ENCODE assay signal across 10 cellular contexts in genomic region chr11:126700773-126701554, GRCh38.
DNase-seq lines count a peak whose midpoint lies in the region; ATAC-seq, FAIRE-seq and TF ChIP-seq lines count a peak whose summit lies in the region.
"Had no signal": no experiment of that assay in that cellular context is flagged by ENCODE, and none has a peak within 500 bp of the region (broad histone marks: within the 10 kb centered on the region; RNA-seq: fewer than 3 reads in every experiment).

No MANE protein-coding gene starts in this region.

- no peak overlapping the region for H3K4me3 ChIP-seq in thyroid gland (replicated peaks in 1 of 3)

- H3K36me3 Mint-ChIP-seq in activated CD4-positive, alpha-beta T cell treated with anti-CD3 and anti-CD28 coated beads, Interleukin-2, amount 10 ng/mL, durations not matched to agents 7 days and 5 days (ENCODE audit: low read depth), result no peaks in the 10 kb centered on the region
- H3K36me3 Mint-ChIP-seq in activated naive CD4-positive, alpha-beta T cell treated with anti-CD3 and anti-CD28 coated beads, Interleukin-2, amount 50 U/mL, for 72 hours, result no peaks in the 10 kb centered on the region

- DNase-seq in GM18507 (ENCODE audit: extremely low spot score, insufficient read length, low read depth), result no peak
- peak; percentile 64 for DNase-seq in midbrain (lab: John Stamatoyannopoulos, UW)
- DNase-seq in thyroid gland, result no peak
- no peak for DNase-seq in activated CD4-positive, alpha-beta T cell treated with anti-CD3 and anti-CD28 coated beads, Interleukin-2, amount 10 ng/mL, durations not matched to agents 7 days and 5 days
- no peak for DNase-seq in activated naive CD4-positive, alpha-beta T cell treated with anti-CD3 and anti-CD28 coated beads, Interleukin-2, amount 50 U/mL, for 72 hours (ENCODE audit: low spot score in 2 of 2)
- no peak for DNase-seq in NCI-H1092 (lab: John Stamatoyannopoulos, UW)
- DNase-seq: aorta; stimulated activated CD4-positive, alpha-beta T cell treated with anti-CD3 and anti-CD28 coated beads, Interleukin-4, amount 100 ng/mL, for 1 hour had no signal

- no peak overlapping the region for H3K27ac Mint-ChIP-seq in activated CD4-positive, alpha-beta T cell treated with anti-CD3 and anti-CD28 coated beads, Interleukin-2, amount 10 ng/mL, durations not matched to agents 7 days and 5 days
- H3K27ac Mint-ChIP-seq in activated naive CD4-positive, alpha-beta T cell treated with anti-CD3 and anti-CD28 coated beads, Interleukin-2, amount 50 U/mL, for 72 hours, result no peak overlapping the region

- no peak overlapping the region for H3K4me3 Mint-ChIP-seq in activated CD4-positive, alpha-beta T cell treated with anti-CD3 and anti-CD28 coated beads, Interleukin-2, amount 10 ng/mL, durations not matched to agents 7 days and 5 days

- peak; percentile 74 for ATAC-seq in GM21526 (IDR thresholded peaks at IDR 0.05; ENCODE audit: low FRiP score, unreplicated experiment)
- peak; percentile 78 for ATAC-seq in HG03442 (IDR thresholded peaks at IDR 0.05; ENCODE audit: unreplicated experiment)
- ATAC-seq in activated naive CD4-positive, alpha-beta T cell treated with anti-CD3 and anti-CD28 coated beads, Interleukin-2, amount 50 U/mL, for 72 hours, result no peak

- CTCF ChIA-PET in activated CD4-positive, alpha-beta T cell treated with anti-CD3 and anti-CD28 coated beads, Interleukin-2, amount 10 ng/mL, durations not matched to agents 7 days and 5 days (lab: Charles Lee), result interaction anchor here (0.8 kb wide), 1 partner anchor 15 kb away, joined by 3 read pairs; no protein-coding TSS in a partner anchor

- POLR2A ChIA-PET in activated CD4-positive, alpha-beta T cell treated with anti-CD3 and anti-CD28 coated beads, Interleukin-2, amount 10 ng/mL, durations not matched to agents 7 days and 5 days (lab: Charles Lee), result no interaction called here

- H3K4me1 ChIP-seq in thyroid gland, result no peaks in the 10 kb centered on the region

- intact Hi-C loops in thyroid gland (cut with DNase I), result no loop called here

- no peaks in the 10 kb centered on the region for H3K27me3 ChIP-seq in thyroid gland

- no peaks in the 10 kb centered on the region for H3K9me3 Mint-ChIP-seq in activated CD4-positive, alpha-beta T cell treated with anti-CD3 and anti-CD28 coated beads, Interleukin-2, amount 10 ng/mL, durations not matched to agents 7 days and 5 days
- H3K9me3 Mint-ChIP-seq in activated naive CD4-positive, alpha-beta T cell treated with anti-CD3 and anti-CD28 coated beads, Interleukin-2, amount 50 U/mL, for 72 hours, result no peaks in the 10 kb centered on the region

- no peaks in the 10 kb centered on the region for H3K36me3 ChIP-seq in thyroid gland

- no peaks in the 10 kb centered on the region for H3K4me1 Mint-ChIP-seq in activated CD4-positive, alpha-beta T cell treated with anti-CD3 and anti-CD28 coated beads, Interleukin-2, amount 10 ng/mL, durations not matched to agents 7 days and 5 days

- no peak for TF ChIP-seq POLR2A in thyroid gland (IDR thresholded peaks at IDR 0.05)

- TF ChIP-seq CTCF in thyroid gland (IDR thresholded peaks at IDR 0.05), result no peak

- H3K9me3 ChIP-seq in thyroid gland, result no peaks in the 10 kb centered on the region

- H3K27me3 Mint-ChIP-seq in activated CD4-positive, alpha-beta T cell treated with anti-CD3 and anti-CD28 coated beads, Interleukin-2, amount 10 ng/mL, durations not matched to agents 7 days and 5 days, result no peaks in the 10 kb centered on the region

- FAIRE-seq in GM18507 (lab: Jason Lieb, UNC), result peak; percentile 56

- no peak overlapping the region for H3K27ac ChIP-seq in thyroid gland

- 79 to 86% methylated on average over 9 of the region's 9 CpGs for WGBS in thyroid gland, 2 donors

Comparison
In these comparisons a context has a peak if more than half of its experiments do, and no peak if none do; other contexts are left out.
1. ATAC-seq: peak in GM21526 (single experiment) and HG03442 (single experiment); none in activated naive CD4-positive, alpha-beta T cell treated with anti-CD3 and anti-CD28 coated beads, Interleukin-2, amount 50 U/mL, for 72 hours (0 of 2).